In the genomic region with DNA sequence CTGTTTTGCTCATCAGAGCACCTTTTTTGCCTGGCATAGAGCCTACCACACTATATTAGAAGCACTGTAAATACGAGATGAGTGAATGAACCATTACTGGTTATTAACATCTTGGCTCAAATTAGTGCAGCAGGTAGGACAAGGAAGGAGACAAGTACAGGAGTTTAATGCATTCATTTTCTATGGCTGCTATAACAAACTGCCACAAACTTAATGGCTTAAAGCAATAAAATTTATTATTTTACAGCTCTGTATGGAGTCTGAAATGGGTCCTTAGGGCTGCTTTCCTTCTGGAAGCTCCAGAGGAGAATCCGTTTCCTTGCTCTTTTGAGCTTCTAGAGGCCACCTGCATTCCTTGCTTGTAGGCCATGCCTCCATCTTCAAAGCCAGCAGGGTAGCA, we compare ENCODE assay signal across 31 cellular contexts. TPM values are rescaled to one million over a fixed set of nuclear protein-coding genes. Genes with fewer than 3 reads are reported as not detected.
"Had no signal": no experiment of that assay in that cellular context is flagged by ENCODE, and none has a peak within 500 bp of the region (broad histone marks: within the 10 kb centered on the region; RNA-seq: fewer than 3 reads in every experiment).

No MANE protein-coding gene starts in this region.

- H3K27ac ChIP-seq: SJSA1 had no signal

- H3K4me3 ChIP-seq: adrenal gland, K562, Peyer's patch, SJSA1 had no signal

- H3K27me3 ChIP-seq: adrenal gland, Peyer's patch, SJSA1 had no signal

- H3K9me2 ChIP-seq: SK-N-SH had no signal

- H3K9me3 ChIP-seq: adrenal gland, Peyer's patch, SJSA1, SK-N-SH had no signal

- H3K36me3 ChIP-seq: adrenal gland, Peyer's patch, SJSA1 had no signal

- H3K9ac ChIP-seq: SK-N-SH had no signal

- DNase-seq: activated CD4-positive, alpha-beta memory T cell treated with anti-CD3 and anti-CD28 coated beads for 36 hours; activated CD4-positive, alpha-beta T cell treated with anti-CD3 and anti-CD28 coated beads for 4 hours; activated CD4-positive, alpha-beta T cell treated with anti-CD3 and anti-CD28 coated beads, Interleukin-2, amount 50 U/mL, for 1 hour; activated CD8-positive, alpha-beta memory T cell treated with anti-CD3 and anti-CD28 coated beads, Interleukin-2, amount 50 U/mL, for 4 hours; activated gamma-delta T cell treated with Interleukin-2 at 50 U/mL for 16 hours; activated naive CD4-positive, alpha-beta T cell treated with anti-CD3 and anti-CD28 coated beads for 36 hours; activated T-cell treated with anti-CD3 and anti-CD28 coated beads for 4 hours; activated T-cell treated with anti-CD3 and anti-CD28 coated beads, Interleukin-2, amount 50 U/mL, for 4 hours; caudate nucleus; NCI-H1105; NCI-H1417 treated with DMSO at 0.1 percent for 48 hours; NCI-H1694; NCI-H1930; NCI-H2081 treated with DMSO at 0.1 percent for 48 hours; NCI-H226; NCI-H446 treated with DMSO at 0.1 percent for 48 hours; NCI-H524; NCI-H69; NCI-H82; NK-92 treated with Interleukin-12 subunit alpha and Interleukin-12 subunit beta, amount 100 ng/mL, for 24 hours; PC-3; Peyer's patch; RPMI8226; SHP77 treated with DMSO at 0.1 percent for 48 hours; SK-N-SH had no signal

- H3K4me2 ChIP-seq: SK-N-SH had no signal

RNA-seq across cellular contexts. Expression of gene PDE6A, which starts 59.1 kb away (rescaled TPM):
- total RNA-seq: activated CD4-positive, alpha-beta memory T cell treated with anti-CD3 and anti-CD28 coated beads for 36 hours; activated naive CD4-positive, alpha-beta T cell treated with anti-CD3 and anti-CD28 coated beads for 36 hours; activated naive CD4-positive, alpha-beta T cell treated with anti-CD3 and anti-CD28 coated beads, Interleukin-2, amount 50 U/mL, for 72 hours; activated T-cell treated with anti-CD3 and anti-CD28 coated beads, Interleukin-2, amount 50 U/mL, for 4 hours; activated T-helper 1 cell treated with anti-CD3 and anti-CD28 coated beads, Interleukin-12 subunit alpha, Interleukin-12 subunit beta, Interleukin-2, Interleukin-4 antibody, amounts not matched to agents 30 ng/mL and 10 ng/mL and 1 ng/mL, durations not matched to agents 14 hours and 24 hours and 36 hours; bronchial epithelial cell; PC-3; Peyer's patch had no signal
